In the genomic region with DNA sequence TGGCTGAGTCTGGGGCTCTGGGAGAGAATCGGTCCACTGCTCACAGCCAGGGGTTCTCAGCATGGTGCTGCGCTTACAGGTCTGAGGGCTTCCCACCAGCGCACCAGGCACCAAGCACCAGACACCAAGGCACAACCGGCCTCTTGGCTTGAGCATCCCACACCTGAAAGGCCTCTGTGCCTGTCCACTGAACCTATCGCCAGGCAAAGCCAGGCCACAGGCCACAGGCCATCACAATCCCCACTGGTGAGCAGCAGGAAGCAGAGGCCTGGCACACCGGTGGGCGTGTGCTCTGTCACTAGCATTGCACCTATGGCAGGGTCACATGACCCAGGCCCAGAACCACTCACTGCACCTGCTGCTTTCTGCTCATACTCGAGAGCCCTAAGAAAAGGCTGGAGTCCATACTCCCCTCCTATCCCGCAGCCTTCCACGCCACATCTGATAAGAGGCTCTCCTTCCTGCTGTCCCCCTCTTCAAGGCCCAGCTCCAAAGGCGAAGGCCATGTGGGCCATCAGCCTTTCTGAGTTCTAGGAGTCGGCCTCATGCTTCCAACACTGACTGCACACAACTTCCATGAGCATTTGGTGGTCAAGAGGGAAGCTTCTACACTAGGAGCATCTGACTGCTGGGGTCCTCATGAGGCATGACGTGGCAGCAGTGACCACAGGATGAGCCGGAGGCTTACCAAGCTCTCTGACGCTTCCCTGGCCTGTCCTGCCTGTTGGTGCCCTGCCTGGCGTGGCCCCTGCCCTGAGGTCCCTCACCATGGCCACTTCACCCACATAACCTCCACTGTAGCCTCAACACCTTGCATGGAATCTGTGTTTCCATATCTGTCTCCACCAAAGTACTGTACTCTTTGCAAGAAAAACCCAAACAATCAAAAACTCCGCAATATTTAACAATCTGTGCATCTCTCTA, we compare ENCODE assay signal across 1 cellular context.
TF ChIP-seq lines count a peak whose summit lies in the region.

No MANE protein-coding gene starts in this region.

TF ChIP-seq in IMR-90, 13 proteins besides CTCF, POLR2A, EP300 and RAD21:
- TF ChIP-seq SMC3 (IDR thresholded peaks at IDR 0.05; ENCODE audit: low read depth, low read length) (no peak), CHD1 (IDR thresholded peaks at IDR 0.05; ENCODE audit: low read depth, low read length) (no peak)
TF ChIP-seq in IMR-90: peak in this region for 0.
